Comparison of ENCODE assay signal across 10 cellular contexts in the genomic region with DNA sequence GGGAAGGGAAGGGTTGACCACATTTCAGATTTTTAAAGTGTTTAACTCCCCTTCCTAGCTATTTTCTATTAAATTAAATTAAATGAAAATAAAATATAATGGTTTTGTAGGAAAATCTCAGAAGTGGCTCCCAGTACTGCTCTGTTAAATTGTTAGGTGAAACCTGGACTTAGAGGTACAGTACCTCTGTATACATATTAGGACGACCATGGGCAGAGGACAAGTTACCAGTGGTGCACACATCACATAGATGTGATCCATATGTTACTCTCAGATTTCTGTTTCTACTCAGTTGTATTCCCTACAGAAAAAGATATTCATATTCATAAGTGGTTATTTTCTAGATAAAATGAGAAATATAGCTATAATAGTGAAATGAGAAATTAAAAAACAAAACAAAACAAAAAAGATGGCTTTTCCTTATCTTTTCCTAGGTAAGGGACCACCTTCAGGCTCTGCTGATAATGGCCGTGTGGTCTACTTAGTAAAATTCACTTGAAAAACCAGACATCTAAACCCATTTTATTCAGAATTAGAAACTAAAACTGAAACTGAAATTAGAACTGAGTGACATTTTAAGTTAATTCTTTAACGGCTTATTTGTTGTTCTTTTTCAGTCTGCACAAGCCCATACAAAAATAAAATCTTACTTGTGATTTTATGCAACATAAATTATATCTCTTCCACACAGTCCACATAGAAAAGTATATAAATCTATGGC.
A peak's percentile ranks its signal among the peaks of the same experiment; 100 is the strongest.
DNase-seq lines count a peak whose midpoint lies in the region; ATAC-seq, FAIRE-seq and TF ChIP-seq lines count a peak whose summit lies in the region.
"Had no signal": no experiment of that assay in that cellular context is flagged by ENCODE, and none has a peak within 500 bp of the region (broad histone marks: within the 10 kb centered on the region; RNA-seq: fewer than 3 reads in every experiment).

No MANE protein-coding gene starts in this region.

- peaks cover 2% of the 10 kb centered on the region for H3K9me3 Mint-ChIP-seq in CD4-positive, alpha-beta T cell

- TF ChIP-seq POLR2A in prostate gland (IDR thresholded peaks at IDR 0.05), result no peak

- H3K4me1 Mint-ChIP-seq in CD4-positive, alpha-beta T cell (ENCODE audit: low read depth), result no peaks in the 10 kb centered on the region

- CTCF ChIA-PET in CD4-positive, alpha-beta T cell (lab: Charles Lee), result no interaction called here

- H3K27ac Mint-ChIP-seq in CD4-positive, alpha-beta T cell, result no peak overlapping the region

- TF ChIP-seq CTCF in CD4-positive, alpha-beta T cell (IDR thresholded peaks at IDR 0.05), result no peak
- TF ChIP-seq CTCF in prostate gland (IDR thresholded peaks at IDR 0.05), result no peak
- TF ChIP-seq CTCF in smooth muscle cell (IDR thresholded peaks at IDR 0.05; ENCODE audit: borderline replicate concordance, insufficient read depth, poor library complexity, severe bottlenecking), result no peak

- POLR2A ChIA-PET in CD4-positive, alpha-beta T cell (lab: Charles Lee), result no interaction called here

- H3K4me3 ChIP-seq in prostate gland, result no peak overlapping the region
- no peak overlapping the region for H3K4me3 ChIP-seq in smooth muscle cell

- H3K36me3 ChIP-seq in prostate gland (no peaks in the 10 kb centered on the region), smooth muscle cell (ENCODE audit: low read depth) (no peaks in the 10 kb centered on the region)

- no peaks in the 10 kb centered on the region for H3K4me1 ChIP-seq in prostate gland (replicated peaks)
- H3K4me1 ChIP-seq in smooth muscle cell (ENCODE audit: low read depth), result no peaks in the 10 kb centered on the region
- H3K4me1 ChIP-seq: Caco-2 had no signal

- DNase-seq in CD4-positive, alpha-beta T cell, result no peak
- DNase-seq in prostate gland (ENCODE audit: low spot score), result no peak
- DNase-seq in smooth muscle cell (lab: John Stamatoyannopoulos, UW; ENCODE audit: unreplicated experiment), result no peak
- DNase-seq in cortex of kidney (lab: John Stamatoyannopoulos, UW), result no peak
- DNase-seq: Caco-2 had no signal

- no peak overlapping the region for H3K4me3 Mint-ChIP-seq in CD4-positive, alpha-beta T cell

- FAIRE-seq in endometrium (lab: Jason Lieb, UNC), result peak; percentile 12
- FAIRE-seq: endothelial cell of umbilical vein had no signal

- H3K79me2 ChIP-seq in smooth muscle cell (ENCODE audit: low read depth), result no peaks in the 10 kb centered on the region

- no peak overlapping the region for H3K27ac ChIP-seq in CD4-positive, alpha-beta T cell (ENCODE audit: low read depth, low read length)
- H3K27ac ChIP-seq in prostate gland (peak overlapping the region in 1 of 2 donors; percentile 9), smooth muscle cell (ENCODE audit: low read depth) (no peak overlapping the region)

- H3K4me2 ChIP-seq in smooth muscle cell, result no peak overlapping the region

- H4K20me1 ChIP-seq in smooth muscle cell (ENCODE audit: low read depth), result no peaks in the 10 kb centered on the region

- no peaks in the 10 kb centered on the region for H3K9me3 ChIP-seq in CD4-positive, alpha-beta T cell (ENCODE audit: control insufficient read depth, low read length)
- H3K9me3 ChIP-seq in prostate gland, result no peaks in the 10 kb centered on the region
- no peaks in the 10 kb centered on the region for H3K9me3 ChIP-seq in smooth muscle cell (replicated peaks; ENCODE audit: low read depth)
- H3K9me3 ChIP-seq: Caco-2 had no signal

- ATAC-seq in GM18873 (IDR thresholded peaks at IDR 0.05; ENCODE audit: low FRiP score, unreplicated experiment) (peak; percentile 11), GM21576 (IDR thresholded peaks at IDR 0.05; ENCODE audit: unreplicated experiment) (peak; percentile 21), HG03439 (IDR thresholded peaks at IDR 0.05; ENCODE audit: unreplicated experiment) (peak; percentile 23)
- no peak for ATAC-seq in CD4-positive, alpha-beta T cell (ENCODE audit: poor library complexity)

- no peak overlapping the region for H3K9ac ChIP-seq in smooth muscle cell (ENCODE audit: low read depth)

- H3K36me3 Mint-ChIP-seq in CD4-positive, alpha-beta T cell (ENCODE audit: low read depth), result no peaks in the 10 kb centered on the region

- WGBS in prostate gland, result 36% methylated on average over 3 of the region's 3 CpGs
- WGBS in smooth muscle cell (ENCODE audit: low lambda C conversion rate), result 89% methylated on average over 3 of the region's 3 CpGs

- intact Hi-C loops in CD4-positive, alpha-beta T cell (cut with DNase I, micrococcal nuclease), result no loop called here
- intact Hi-C loops in prostate gland (cut with DNase I), result no loop called here

- no peaks in the 10 kb centered on the region for H3K27me3 ChIP-seq in CD4-positive, alpha-beta T cell (ENCODE audit: control insufficient read depth, insufficient read depth, low read length)
- H3K27me3 ChIP-seq in prostate gland (replicated peaks; ENCODE audit: insufficient read depth), result no peaks in the 10 kb centered on the region
- H3K27me3 ChIP-seq in smooth muscle cell (ENCODE audit: low read depth), result no peaks in the 10 kb centered on the region

- no peaks in the 10 kb centered on the region for H3K27me3 Mint-ChIP-seq in CD4-positive, alpha-beta T cell

- no peaks in the 10 kb centered on the region for H3F3A ChIP-seq in smooth muscle cell (ENCODE audit: low read depth)

- no peak overlapping the region for H2AFZ ChIP-seq in smooth muscle cell (ENCODE audit: low read depth)
